In genomic region chr11:47992959-47993820, GRCh38 we compare ENCODE assay signal across 9 cellular contexts. TPM values are rescaled to one million over a fixed set of nuclear protein-coding genes. Genes with fewer than 3 reads are reported as not detected.
DNase-seq lines count a peak whose midpoint lies in the region; ATAC-seq and TF ChIP-seq lines count a peak whose summit lies in the region.
"Had no signal": no experiment of that assay in that cellular context is flagged by ENCODE, and none has a peak within 500 bp of the region (broad histone marks: within the 10 kb centered on the region; RNA-seq: fewer than 3 reads in every experiment).

No MANE protein-coding gene starts in this region.

- in situ Hi-C loops in Panc1 (cut with HindIII; ENCODE audit: low pct_unique_long_range_greater_than_20kb, low sequenced_read_pairs): no loop called here

- no peaks in the 10 kb centered on the region for H3K27me3 ChIP-seq in Panc1 (ENCODE audit: control insufficient read depth, insufficient read depth, low read length)

- no peaks in the 10 kb centered on the region for H3K27me3 Mint-ChIP-seq in stimulated activated memory B cell treated with anti-CD40 and anti-IgM and Interleukin-4, amounts not matched to agents 10 μg/mL and 1 μg/mL and 100 μg/mL, for 72 hours
- no peaks in the 10 kb centered on the region for H3K27me3 Mint-ChIP-seq in activated CD4-positive, alpha-beta memory T cell treated with anti-CD3 and anti-CD28 coated beads, Interleukin-2, amount 10 ng/mL, durations not matched to agents 7 days and 5 days

- H3K4me1 Mint-ChIP-seq in stimulated activated memory B cell treated with anti-CD40 and anti-IgM and Interleukin-4, amounts not matched to agents 10 μg/mL and 1 μg/mL and 100 μg/mL, for 72 hours: peaks cover 63% of the 10 kb centered on the region
- H3K4me1 Mint-ChIP-seq in activated CD4-positive, alpha-beta memory T cell treated with anti-CD3 and anti-CD28 coated beads, Interleukin-2, amount 10 ng/mL, durations not matched to agents 7 days and 5 days: peaks cover 60% of the 10 kb centered on the region

- peak overlapping the region; percentile 87 for H3K27ac Mint-ChIP-seq in stimulated activated memory B cell treated with anti-CD40 and anti-IgM and Interleukin-4, amounts not matched to agents 10 μg/mL and 1 μg/mL and 100 μg/mL, for 72 hours
- no peak overlapping the region for H3K27ac Mint-ChIP-seq in activated CD4-positive, alpha-beta memory T cell treated with anti-CD3 and anti-CD28 coated beads, Interleukin-2, amount 10 ng/mL, durations not matched to agents 7 days and 5 days

- no peaks in the 10 kb centered on the region for H3K36me3 Mint-ChIP-seq in stimulated activated memory B cell treated with anti-CD40 and anti-IgM and Interleukin-4, amounts not matched to agents 10 μg/mL and 1 μg/mL and 100 μg/mL, for 72 hours
- peaks cover 44% of the 10 kb centered on the region for H3K36me3 Mint-ChIP-seq in activated CD4-positive, alpha-beta memory T cell treated with anti-CD3 and anti-CD28 coated beads, Interleukin-2, amount 10 ng/mL, durations not matched to agents 7 days and 5 days (ENCODE audit: low read depth)

- no peak for TF ChIP-seq CTCF in Panc1 (IDR thresholded peaks at IDR 0.05)
- TF ChIP-seq CTCF in fibroblast of mammary gland (conservative IDR thresholded peaks at IDR 0.05; ENCODE audit: control insufficient read depth, insufficient read depth, low read depth, low read length): no peak

- intact Hi-C loops in Panc1 (cut with micrococcal nuclease; ENCODE audit: unreplicated experiment): no loop called here

- H3K9me3 Mint-ChIP-seq in stimulated activated memory B cell treated with anti-CD40 and anti-IgM and Interleukin-4, amounts not matched to agents 10 μg/mL and 1 μg/mL and 100 μg/mL, for 72 hours: no peaks in the 10 kb centered on the region
- H3K9me3 Mint-ChIP-seq in activated CD4-positive, alpha-beta memory T cell treated with anti-CD3 and anti-CD28 coated beads, Interleukin-2, amount 10 ng/mL, durations not matched to agents 7 days and 5 days: no peaks in the 10 kb centered on the region

- H3K9me3 ChIP-seq in Panc1 (ENCODE audit: control insufficient read depth, insufficient read depth, low read depth, low read length): no peaks in the 10 kb centered on the region

- peaks cover 79% of the 10 kb centered on the region for H3K4me1 ChIP-seq in Panc1 (ENCODE audit: control insufficient read depth, insufficient read depth, low read length)

- DNase-seq in DMS79 treated with DMSO at 0.1 percent for 48 hours (lab: John Stamatoyannopoulos, UW) (peak; percentile 52), DMS79 (lab: John Stamatoyannopoulos, UW) (no peak), Panc1 (ENCODE audit: low read depth, low spot score) (peak; percentile 78), fibroblast of mammary gland (ENCODE audit: low read depth) (peak; percentile 94), NCI-H1436 treated with DMSO at 0.1 percent for 48 hours (lab: John Stamatoyannopoulos, UW) (no peak)
- DNase-seq in activated CD4-positive, alpha-beta memory T cell treated with anti-CD3 and anti-CD28 coated beads, Interleukin-2, amount 10 ng/mL, durations not matched to agents 7 days and 5 days: no peak
- DNase-seq: activated CD4-positive, alpha-beta T cell treated with anti-CD3 and anti-CD28 coated beads, Interleukin-2, amount 50 U/mL, for 4 hours had no signal

- CTCF ChIA-PET in Panc1 (lab: Charles Lee): no interaction called here
- CTCF ChIA-PET in activated CD4-positive, alpha-beta memory T cell treated with anti-CD3 and anti-CD28 coated beads, Interleukin-2, amount 10 ng/mL, durations not matched to agents 7 days and 5 days (lab: Charles Lee): interaction anchor here (0.5 to 3.7 kb wide), 7 partner anchors 8 to 655 kb away, joined by 3 to 10 read pairs (median 4); no protein-coding TSS in a partner anchor

- no peaks in the 10 kb centered on the region for H3K36me3 ChIP-seq in Panc1 (ENCODE audit: control insufficient read depth, insufficient read depth, low read length)

- TSS peak; percentile 15 for BruUV-seq in Panc1 (replicated peaks; lab: Mats Ljungman, UMichigan)

- H3K4me3 ChIP-seq in Panc1 (ENCODE audit: low read depth in 2 of 2, low read length in 2 of 2) (no peak overlapping the region; a peak in 1 of 4 replicates), fibroblast of mammary gland (ENCODE audit: control insufficient read depth, low read depth, low read length) (no peak overlapping the region)

- peak overlapping the region; percentile 91 for H3K27ac ChIP-seq in Panc1 (ENCODE audit: low read length)

- POLR2A ChIA-PET in Panc1 (lab: Charles Lee): interaction anchor here (0.7 kb wide), 1 partner anchor 76 kb away, joined by 3 read pairs; no protein-coding TSS in a partner anchor
- POLR2A ChIA-PET in activated CD4-positive, alpha-beta memory T cell treated with anti-CD3 and anti-CD28 coated beads, Interleukin-2, amount 10 ng/mL, durations not matched to agents 7 days and 5 days (lab: Charles Lee): interaction anchor here (1.1 to 4.7 kb wide), 7 partner anchors 9 to 63 kb away, joined by 3 to 29 read pairs (median 4); no protein-coding TSS in a partner anchor

- ATAC-seq in Panc1 (peak; percentile 87), HG02970 (IDR thresholded peaks at IDR 0.05; ENCODE audit: low FRiP score, unreplicated experiment) (no peak)
- ATAC-seq in stimulated activated memory B cell treated with anti-CD40 and anti-IgM and Interleukin-4, amounts not matched to agents 10 μg/mL and 1 μg/mL and 100 μg/mL, for 72 hours: no peak

- H3K4me3 Mint-ChIP-seq in stimulated activated memory B cell treated with anti-CD40 and anti-IgM and Interleukin-4, amounts not matched to agents 10 μg/mL and 1 μg/mL and 100 μg/mL, for 72 hours: no peak overlapping the region
- no peak overlapping the region for H3K4me3 Mint-ChIP-seq in activated CD4-positive, alpha-beta memory T cell treated with anti-CD3 and anti-CD28 coated beads, Interleukin-2, amount 10 ng/mL, durations not matched to agents 7 days and 5 days

RNA-seq across cellular contexts. Expression of gene PTPRJ, which starts 12.8 kb away (rescaled TPM):
- total RNA-seq in Panc1 (2021; ENCODE audit: unreplicated experiment): 73.6 TPM
- polyA plus RNA-seq in Panc1 (2012; ENCODE audit: insufficient read length): 22.0 TPM
- 10 to 100 TPM; 83.0 to 89.1 TPM for total RNA-seq in activated CD4-positive, alpha-beta memory T cell treated with anti-CD3 and anti-CD28 coated beads, Interleukin-2, amount 10 ng/mL, durations not matched to agents 7 days and 5 days

Comparison
In these comparisons a context has a peak if more than half of its experiments do, and no peak if none do; other contexts are left out.
1. DNase-seq: peak in DMS79 treated with DMSO at 0.1 percent for 48 hours (single experiment), Panc1 (single experiment) and fibroblast of mammary gland (single experiment); none in DMS79 (single experiment), activated CD4-positive, alpha-beta memory T cell treated with anti-CD3 and anti-CD28 coated beads, Interleukin-2, amount 10 ng/mL, durations not matched to agents 7 days and 5 days (single experiment) and NCI-H1436 treated with DMSO at 0.1 percent for 48 hours (single experiment).